Comparison of ENCODE assay signal across 1 cellular context in genomic region chr11:17209939-17210245, GRCh38.
TF ChIP-seq lines count a peak whose summit lies in the region.

No MANE protein-coding gene starts in this region.

TF ChIP-seq in endothelial cell of umbilical vein, 7 proteins besides CTCF, POLR2A, EP300 and RAD21:
- TF ChIP-seq MYC (IDR thresholded peaks at IDR 0.05; ENCODE audit: low read depth, low read length) (no peak), GATA2 (IDR thresholded peaks at IDR 0.05; ENCODE audit: insufficient read depth, insufficient read length, low read depth, low read length) (no peak), FOS (IDR thresholded peaks at IDR 0.05; ENCODE audit: borderline replicate concordance, insufficient read depth, low read length) (no peak), JUN (IDR thresholded peaks at IDR 0.05; ENCODE audit: borderline replicate concordance, insufficient read depth, insufficient read length, low read depth) (no peak), POLR2AphosphoS5 (IDR thresholded peaks at IDR 0.05; ENCODE audit: insufficient read depth, low read depth, low read length) (no peak)
- TF ChIP-seq, protein P1, sequence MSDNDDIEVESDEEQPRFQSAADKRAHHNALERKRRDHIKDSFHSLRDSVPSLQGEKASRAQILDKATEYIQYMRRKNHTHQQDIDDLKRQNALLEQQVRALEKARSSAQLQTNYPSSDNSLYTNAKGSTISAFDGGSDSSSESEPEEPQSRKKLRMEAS (IDR thresholded peaks at IDR 0.05; ENCODE audit: insufficient read depth, insufficient read length), result no peak
